ENCODE assay signal across 26 cellular contexts in genomic region chr9:135173066-135173465, GRCh38.
"Had no signal": no experiment of that assay in that cellular context is flagged by ENCODE, and none has a peak within 500 bp of the region (broad histone marks: within the 10 kb centered on the region; RNA-seq: fewer than 3 reads in every experiment).

No MANE protein-coding gene starts in this region.

- H3K36me3 ChIP-seq: stomach, suprapubic skin, thoracic aorta, thyroid gland, tibial artery, tibial nerve, transverse colon, upper lobe of left lung, upper lobe of right lung, uterus, vagina had no signal

- H3K27me3 ChIP-seq: testis, thyroid gland, transverse colon, upper lobe of left lung, uterus, vagina had no signal

- H3K4me1 ChIP-seq: stomach, suprapubic skin, testis, thyroid gland, tibial artery, tibial nerve, transverse colon, upper lobe of left lung, upper lobe of right lung, uterus, vagina had no signal

- ATAC-seq: stimulated activated effector memory CD8-positive, alpha-beta T cell treated with anti-CD3 and anti-CD28 coated beads, Interleukin-12 subunit alpha, Interleukin-12 subunit beta, amount 100 ng/mL, for 72 hours; stimulated activated memory B cell treated with anti-CD40 and anti-IgM and Interleukin-4, amounts not matched to agents 10 μg/mL and 1 μg/mL and 100 μg/mL, for 72 hours; stimulated activated naive B cell treated with anti-CD40 and anti-IgM and Interleukin-4, amounts not matched to agents 10 μg/mL and 1 μg/mL and 100 μg/mL, for 72 hours; stimulated activated naive CD8-positive, alpha-beta T cell treated with anti-CD3 and anti-CD28 coated beads, Interleukin-15, amount 100 ng/mL, for 72 hours; stimulated activated naive CD8-positive, alpha-beta T cell treated with anti-CD3 and anti-CD28 coated beads, Interleukin-15, Interleukin-2, amounts not matched to agents 100 U/mL and 50 U/mL, for 24 hours; upper lobe of right lung had no signal

- H3K4me3 ChIP-seq: stomach, suprapubic skin, testis, thoracic aorta, thyroid gland, tibial artery, tibial nerve, transverse colon, upper lobe of left lung, upper lobe of right lung, uterus, vagina had no signal

- H3K27ac ChIP-seq: stomach, suprapubic skin, testis, thoracic aorta, thyroid gland, tibial artery, tibial nerve, transverse colon, upper lobe of left lung, upper lobe of right lung, uterus, vagina had no signal

- DNase-seq: stimulated activated CD4-positive, alpha-beta T cell treated with anti-CD3 and anti-CD28 coated beads, Interleukin-2, amount 100 ng/mL, for 48 hours; stimulated activated CD4-positive, alpha-beta T cell treated with anti-CD3 and anti-CD28 coated beads, Interleukin-4, amount 100 ng/mL, for 1 hour; stimulated activated CD4-positive, alpha-beta T cell treated with anti-CD3 and anti-CD28 coated beads, Interleukin-4, amount 100 ng/mL, for 24 hours; stimulated activated CD4-positive, alpha-beta T cell treated with anti-CD3 and anti-CD28 coated beads, Interleukin-4, amount 100 ng/mL, for 4 hours; stimulated activated CD8-positive, alpha-beta memory T cell treated with anti-CD3 and anti-CD28 coated beads, Interleukin-4, amount 100 ng/mL, for 48 hours; stimulated activated naive B cell treated with anti-CD40 and anti-IgM and Interleukin-4, amounts not matched to agents 10 μg/mL and 1 μg/mL and 100 μg/mL, for 72 hours; stimulated activated naive CD4-positive, alpha-beta T cell; stimulated activated naive CD4-positive, alpha-beta T cell treated with Interleukin-2 at 50 U/mL for 16 hours; stimulated activated naive CD8-positive, alpha-beta T cell treated with anti-CD3 and anti-CD28 coated beads, Interleukin-15, amount 100 ng/mL, for 72 hours; stimulated activated naive CD8-positive, alpha-beta T cell treated with anti-CD3 and anti-CD28 coated beads, Interleukin-15, Interleukin-2, amounts not matched to agents 100 U/mL and 50 U/mL, for 24 hours; stomach; substantia nigra; testis; thyroid gland; tibial artery; transverse colon; trophoblast cell; upper lobe of left lung; upper lobe of right lung; uterus had no signal

- H3K9me3 ChIP-seq: stomach, suprapubic skin, testis, thoracic aorta, thyroid gland, tibial artery, tibial nerve, transverse colon, upper lobe of left lung, upper lobe of right lung, uterus, vagina had no signal
